ENCODE assay signal across 19 cellular contexts in genomic region chr20:38170219-38170902, GRCh38. TPM values are rescaled to one million over a fixed set of nuclear protein-coding genes. Genes with fewer than 3 reads are reported as not detected.
DNase-seq lines count a peak whose midpoint lies in the region; ATAC-seq, FAIRE-seq and TF ChIP-seq lines count a peak whose summit lies in the region.
"Had no signal": no experiment of that assay in that cellular context is flagged by ENCODE, and none has a peak within 500 bp of the region (broad histone marks: within the 10 kb centered on the region; RNA-seq: fewer than 3 reads in every experiment).

No MANE protein-coding gene starts in this region.

- no peaks in the 10 kb centered on the region for H3K9me1 ChIP-seq in keratinocyte (ENCODE audit: control insufficient read depth, extremely low read depth, insufficient read depth, low read length)

- CTCF ChIA-PET in activated CD4-positive, alpha-beta memory T cell treated with anti-CD3 and anti-CD28 coated beads, Interleukin-2, amount 10 ng/mL, durations not matched to agents 7 days and 5 days (lab: Charles Lee) = interaction anchor here (1.0 kb wide), 1 partner anchor 76 kb away, joined by 3 read pairs; no protein-coding TSS in a partner anchor
- CTCF ChIA-PET in activated CD4-positive, alpha-beta memory T cell treated with anti-CD3 and anti-CD28 coated beads for 36 hours (lab: Charles Lee) = no interaction called here

- H3K4me1 Mint-ChIP-seq in activated CD4-positive, alpha-beta memory T cell treated with anti-CD3 and anti-CD28 coated beads, Interleukin-2, amount 10 ng/mL, durations not matched to agents 7 days and 5 days = peaks cover 29% of the 10 kb centered on the region
- peaks cover 4% of the 10 kb centered on the region for H3K4me1 Mint-ChIP-seq in activated CD4-positive, alpha-beta memory T cell treated with anti-CD3 and anti-CD28 coated beads for 36 hours (ENCODE audit: low read depth)

- TF ChIP-seq EP300 in stomach (IDR thresholded peaks at IDR 0.05) = no peak

- TF ChIP-seq POLR2A in stomach (IDR thresholded peaks at IDR 0.05) = no peak

- H2AFZ ChIP-seq in keratinocyte (ENCODE audit: control insufficient read depth, low read length) = peak overlapping the region; percentile 27
- H2AFZ ChIP-seq: parathyroid adenoma had no signal

- peaks cover 22% of the 10 kb centered on the region for H3K27me3 Mint-ChIP-seq in activated CD4-positive, alpha-beta memory T cell treated with anti-CD3 and anti-CD28 coated beads, Interleukin-2, amount 10 ng/mL, durations not matched to agents 7 days and 5 days
- H3K27me3 Mint-ChIP-seq in activated CD4-positive, alpha-beta memory T cell treated with anti-CD3 and anti-CD28 coated beads for 36 hours = peaks cover 7% of the 10 kb centered on the region

- H3K4me2 ChIP-seq in keratinocyte (ENCODE audit: control insufficient read depth, extremely low read depth, insufficient read depth, low read depth, low read length) = no peak overlapping the region

- peak overlapping the region; percentile 38 for H3K27ac Mint-ChIP-seq in activated CD4-positive, alpha-beta memory T cell treated with anti-CD3 and anti-CD28 coated beads, Interleukin-2, amount 10 ng/mL, durations not matched to agents 7 days and 5 days
- no peak overlapping the region for H3K27ac Mint-ChIP-seq in activated CD4-positive, alpha-beta memory T cell treated with anti-CD3 and anti-CD28 coated beads for 36 hours

- FAIRE-seq in keratinocyte (lab: Jason Lieb, UNC) = no peak
- FAIRE-seq: islet of Langerhans had no signal

- H3K4me1 ChIP-seq in RWPE2 (ENCODE audit: insufficient read depth, poor library complexity, severe bottlenecking) (peaks cover 67% of the 10 kb centered on the region), keratinocyte (ENCODE audit: control insufficient read depth, extremely low read depth, insufficient read depth, low read length) (peaks cover 50% of the 10 kb centered on the region), stomach (peaks cover 22 to 61% (median 35%) of the 10 kb centered on the region in 4 donors)
- H3K4me1 ChIP-seq: colonic mucosa had no signal

- TF ChIP-seq CTCF in RWPE2 (IDR thresholded peaks at IDR 0.05; ENCODE audit: poor library complexity, severe bottlenecking) (no peak), keratinocyte (optimal IDR thresholded peaks at IDR 0.05 in 1 of 3, IDR thresholded peaks at IDR 0.05 in 1 of 3, conservative IDR thresholded peaks at IDR 0.05 in 1 of 3; ENCODE audit: extremely low read depth in 1 of 3, insufficient read depth in 2 of 3, low read length in 3 of 3) (no peak), stomach (IDR thresholded peaks at IDR 0.05) (no peak)

- no peaks in the 10 kb centered on the region for H3K36me3 Mint-ChIP-seq in activated CD4-positive, alpha-beta memory T cell treated with anti-CD3 and anti-CD28 coated beads, Interleukin-2, amount 10 ng/mL, durations not matched to agents 7 days and 5 days (ENCODE audit: low read depth)
- no peaks in the 10 kb centered on the region for H3K36me3 Mint-ChIP-seq in activated CD4-positive, alpha-beta memory T cell treated with anti-CD3 and anti-CD28 coated beads for 36 hours
- H3K36me3 Mint-ChIP-seq: CD4-positive, alpha-beta memory T cell had no signal

- H3K27ac ChIP-seq in RWPE2 (ENCODE audit: poor library complexity, severe bottlenecking) = peak overlapping the region; percentile 97
- no peak overlapping the region for H3K27ac ChIP-seq in keratinocyte (ENCODE audit: control insufficient read depth, insufficient read depth, low read length)
- H3K27ac ChIP-seq in stomach = peak overlapping the region in 3 of 5 donors; percentile 74 to 85 (median 74)
- H3K27ac ChIP-seq: colonic mucosa, parathyroid adenoma had no signal

- no peak overlapping the region for H3K9ac ChIP-seq in keratinocyte (ENCODE audit: control insufficient read depth, extremely low read depth, insufficient read depth, low read length)
- H3K9ac ChIP-seq: parathyroid adenoma had no signal

- no peaks in the 10 kb centered on the region for H3K9me3 Mint-ChIP-seq in activated CD4-positive, alpha-beta memory T cell treated with anti-CD3 and anti-CD28 coated beads, Interleukin-2, amount 10 ng/mL, durations not matched to agents 7 days and 5 days
- H3K9me3 Mint-ChIP-seq in activated CD4-positive, alpha-beta memory T cell treated with anti-CD3 and anti-CD28 coated beads for 36 hours = no peaks in the 10 kb centered on the region
- H3K9me3 Mint-ChIP-seq: CD4-positive, alpha-beta memory T cell had no signal

- no peaks in the 10 kb centered on the region for H3K9me3 ChIP-seq in RWPE2 (ENCODE audit: severe bottlenecking)
- no peaks in the 10 kb centered on the region for H3K9me3 ChIP-seq in keratinocyte (ENCODE audit: control insufficient read depth, low read depth, low read length)
- H3K9me3 ChIP-seq in stomach = no peaks in the 10 kb centered on the region
- H3K9me3 ChIP-seq: colonic mucosa, mucosa of descending colon had no signal

- H3K36me3 ChIP-seq in RWPE2 (ENCODE audit: low read depth) (no peaks in the 10 kb centered on the region), keratinocyte (ENCODE audit: control insufficient read depth in 2 of 2, extremely low read depth in 1 of 2, insufficient read depth in 2 of 2, low read length in 2 of 2) (no peaks in the 10 kb centered on the region), stomach (no peaks in the 10 kb centered on the region)
- H3K36me3 ChIP-seq: colonic mucosa had no signal

- no peaks in the 10 kb centered on the region for H3K79me2 ChIP-seq in keratinocyte (ENCODE audit: control insufficient read depth, insufficient read depth, low read length)
- H3K79me2 ChIP-seq: parathyroid adenoma had no signal

- no peak overlapping the region for H3K4me3 Mint-ChIP-seq in activated CD4-positive, alpha-beta memory T cell treated with anti-CD3 and anti-CD28 coated beads, Interleukin-2, amount 10 ng/mL, durations not matched to agents 7 days and 5 days
- no peak overlapping the region for H3K4me3 Mint-ChIP-seq in activated CD4-positive, alpha-beta memory T cell treated with anti-CD3 and anti-CD28 coated beads for 36 hours
- H3K4me3 Mint-ChIP-seq: CD4-positive, alpha-beta memory T cell had no signal

- DNase-seq in activated CD4-positive, alpha-beta memory T cell treated with anti-CD3 and anti-CD28 coated beads, Interleukin-2, amount 10 ng/mL, durations not matched to agents 7 days and 5 days = no peak
- DNase-seq in activated CD4-positive, alpha-beta memory T cell treated with anti-CD3 and anti-CD28 coated beads for 36 hours = no peak
- DNase-seq in RWPE2 (ENCODE audit: low spot score) (no peak), keratinocyte (ENCODE audit: low read depth, low spot score) (no peak), stomach (no peak), sciatic nerve (ENCODE audit: low spot score) (no peak)
- no peak for DNase-seq in stimulated activated naive CD8-positive, alpha-beta T cell treated with anti-CD3 and anti-CD28 coated beads, Interleukin-15, Interleukin-2, amounts not matched to agents 100 U/mL and 50 U/mL, for 24 hours
- DNase-seq: 8988T; activated CD4-positive, alpha-beta T cell treated with anti-CD3 and anti-CD28 coated beads, Interleukin-2, amount 50 U/mL, for 4 hours; amniotic stem cell; CD4-positive, alpha-beta memory T cell; colonic mucosa; mucosa of descending colon; NCI-H1694; NCI-H446; stimulated activated CD4-positive, alpha-beta T cell treated with anti-CD3 and anti-CD28 coated beads, Interleukin-12 subunit alpha, Interleukin-12 subunit beta, amount 100 ng/mL, for 4 hours had no signal

- H3K27me3 ChIP-seq in RWPE2 (ENCODE audit: insufficient read depth, poor library complexity, severe bottlenecking) (no peaks in the 10 kb centered on the region), keratinocyte (ENCODE audit: control insufficient read depth, extremely low read depth, insufficient read depth, low read length) (no peaks in the 10 kb centered on the region), stomach (no peaks in the 10 kb centered on the region)
- H3K27me3 ChIP-seq: colonic mucosa had no signal

- POLR2A ChIA-PET in activated CD4-positive, alpha-beta memory T cell treated with anti-CD3 and anti-CD28 coated beads, Interleukin-2, amount 10 ng/mL, durations not matched to agents 7 days and 5 days (lab: Charles Lee) = no interaction called here
- POLR2A ChIA-PET in activated CD4-positive, alpha-beta memory T cell treated with anti-CD3 and anti-CD28 coated beads for 36 hours (lab: Charles Lee) = no interaction called here

- dilution Hi-C loops in keratinocyte (cut with MboI; ENCODE audit: extremely low pct_ligation_motif_present, low sequenced_read_pairs) = no loop called here

- H3K4me3 ChIP-seq in RWPE2 (ENCODE audit: severe bottlenecking) = no peak overlapping the region
- H3K4me3 ChIP-seq in keratinocyte (ENCODE audit: control insufficient read depth in 2 of 3, extremely low read depth in 1 of 3, insufficient read depth in 2 of 3, low read depth in 1 of 3, low read length in 3 of 3) = no peak overlapping the region
- H3K4me3 ChIP-seq in stomach = no peak overlapping the region
- H3K4me3 ChIP-seq: colonic mucosa, mucosa of descending colon had no signal

- 48 to 75% (median 51%) methylated on average over 8 of the region's 8 CpGs for WGBS in stomach, 5 donors

- intact Hi-C loops in activated CD4-positive, alpha-beta memory T cell treated with anti-CD3 and anti-CD28 coated beads for 36 hours (cut with micrococcal nuclease) = no loop called here
- intact Hi-C loops in stomach (cut with DNase I; ENCODE audit: low total_unique reads) (no loop called here), sciatic nerve (cut with DNase I) (no loop called here)

- no peaks in the 10 kb centered on the region for H4K20me1 ChIP-seq in keratinocyte (ENCODE audit: control insufficient read depth, extremely low read depth, insufficient read depth, low read length)

- ATAC-seq in RWPE2 (ENCODE audit: low read depth) (no peak), GM18519 (IDR thresholded peaks at IDR 0.05; ENCODE audit: low FRiP score, unreplicated experiment) (no peak), sciatic nerve (no peak)
- ATAC-seq in stimulated activated naive CD8-positive, alpha-beta T cell treated with anti-CD3 and anti-CD28 coated beads, Interleukin-15, Interleukin-2, amounts not matched to agents 100 U/mL and 50 U/mL, for 24 hours = no peak
- ATAC-seq: mucosa of descending colon had no signal

RNA-seq across cellular contexts. Expression of gene TGM2, which starts 5.3 kb away (rescaled TPM):
- under 1 TPM; 0.33 to 0.38 TPM for total RNA-seq in activated CD4-positive, alpha-beta memory T cell treated with anti-CD3 and anti-CD28 coated beads, Interleukin-2, amount 10 ng/mL, durations not matched to agents 7 days and 5 days
- not detected for total RNA-seq in activated CD4-positive, alpha-beta memory T cell treated with anti-CD3 and anti-CD28 coated beads for 36 hours
- polyA plus RNA-seq in keratinocyte (18.4 to 50.3 TPM (median 18.7 TPM) in 3 replicates), stomach (10 to 100 TPM; 16.2 to 28.0 (median 25.1) TPM)
- polyA plus RNA-seq in keratinocyte (2011; ENCODE audit: low read depth) = 0.86 TPM
- 16.2 and 22.6 TPM in 2 replicates for polyA plus RNA-seq in keratinocyte (2011; cell fraction: cytosol; rRNA removed)
- 30.9 and 32.5 TPM in 2 replicates for polyA plus RNA-seq in keratinocyte (2011; cell fraction: nucleus; rRNA removed)
- 0.38 and 57.9 TPM in 2 replicates for polyA plus RNA-seq in keratinocyte (2012; ENCODE audit: low replicate concordance)
- 27.4 to 122 TPM (median 29.7 TPM) in 3 replicates for polyA minus RNA-seq in keratinocyte
- 50.3 TPM for polyA minus RNA-seq in keratinocyte (2011; cell fraction: cytosol; rRNA and poly(A)+ RNA removed)
- 29.2 and 30.7 TPM in 2 replicates for polyA minus RNA-seq in keratinocyte (2011; cell fraction: nucleus; rRNA and poly(A)+ RNA removed)
- total RNA-seq in stomach (100 to 1,000 TPM in 1 of 5 donors, 10 to 100 TPM in 4; 27.8 to 195 (median 44.3) TPM), sciatic nerve (70.3 TPM)

Comparison
In these comparisons a context has a peak if more than half of its experiments do, and no peak if none do; other contexts are left out.
1. RNA of gene TGM2, which starts 5.3 kb away (total RNA-seq): 70.3 TPM in sciatic nerve (single experiment) and 27.8 to 195 TPM in stomach; 0.33 to 0.38 TPM in activated CD4-positive, alpha-beta memory T cell treated with anti-CD3 and anti-CD28 coated beads, Interleukin-2, amount 10 ng/mL, durations not matched to agents 7 days and 5 days and not detected in activated CD4-positive, alpha-beta memory T cell treated with anti-CD3 and anti-CD28 coated beads for 36 hours; every median in the first group is over 10 times any median in the second.